8 cellular contexts compared by ENCODE assay signal in the genomic region with DNA sequence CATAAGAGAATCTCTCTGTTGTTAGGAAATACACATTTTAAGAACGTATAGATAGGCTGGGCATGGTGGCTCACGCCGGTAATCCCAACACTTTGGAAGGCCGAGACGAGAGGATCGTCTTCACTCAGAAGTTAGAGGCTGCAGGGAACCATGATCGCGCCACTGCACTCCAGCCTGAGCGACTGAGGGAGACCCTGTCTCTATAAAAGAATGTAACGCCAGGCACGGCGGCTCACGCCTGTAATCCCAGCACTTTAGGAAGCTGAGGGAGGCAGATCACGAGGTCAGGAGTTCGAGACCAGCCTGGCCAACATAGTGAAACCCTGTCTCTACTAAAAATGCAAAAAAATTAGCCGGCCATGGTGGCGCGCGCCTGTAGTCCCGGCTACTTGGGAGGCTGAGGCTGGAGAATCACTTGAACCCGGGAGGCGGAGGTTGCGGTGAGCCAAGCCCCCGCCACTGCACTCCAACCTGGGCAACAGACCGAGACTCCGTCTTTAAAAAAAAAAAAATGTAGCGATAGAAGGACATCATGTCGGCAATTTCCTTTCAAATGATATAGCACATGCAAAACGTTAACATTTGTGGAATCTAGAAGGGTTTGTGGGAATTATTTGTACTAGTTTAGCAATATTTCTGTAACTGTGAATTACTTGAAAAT. TPM values are rescaled to one million over a fixed set of nuclear protein-coding genes. Genes with fewer than 3 reads are reported as not detected.
A peak's percentile ranks its signal among the peaks of the same experiment; 100 is the strongest.
DNase-seq lines count a peak whose midpoint lies in the region; ATAC-seq and TF ChIP-seq lines count a peak whose summit lies in the region.

No MANE protein-coding gene starts in this region.

- peak overlapping the region; percentile 93 for H2AFZ ChIP-seq in PC-9

- peaks cover 42% of the 10 kb centered on the region for H3K36me3 Mint-ChIP-seq in CD8-positive, alpha-beta T cell

- intact Hi-C loops in CD8-positive, alpha-beta T cell (cut with DNase I, micrococcal nuclease): loop anchor here (2.0 to 10.0 kb wide), 6 partner anchors 20 to 1504 kb away; partner anchors contain the start of genes CTNNB1 (in 1 of the 2), SCN11A (in 1 of the 2), WDR48 (in 1 of the 2) and ZNF619 (in 1 of the 2)
- intact Hi-C loops in PC-9 (cut with micrococcal nuclease; ENCODE audit: unreplicated experiment): loop anchor here (5.0 kb wide), 1 partner anchor 741 kb away; the partner anchor contains the start of gene CTNNB1

- peaks cover 51% of the 10 kb centered on the region for H3F3A ChIP-seq in PC-9 (ENCODE audit: insufficient read depth, low read depth)

- peak overlapping the region; percentile 96 for H3K27ac Mint-ChIP-seq in CD8-positive, alpha-beta T cell

- H4K20me1 ChIP-seq in PC-9 (ENCODE audit: insufficient read depth): peaks cover 32% of the 10 kb centered on the region

- no peaks in the 10 kb centered on the region for H3K9me3 ChIP-seq in CD8-positive, alpha-beta T cell (ENCODE audit: low read length)
- H3K9me3 ChIP-seq in PC-9 (ENCODE audit: insufficient read depth, low read depth): no peaks in the 10 kb centered on the region
- no peaks in the 10 kb centered on the region for H3K9me3 ChIP-seq in neutrophil

- peaks cover 52% of the 10 kb centered on the region for H3K79me2 ChIP-seq in PC-9 (ENCODE audit: low read depth)

- POLR2A ChIA-PET in CD8-positive, alpha-beta T cell (lab: Charles Lee): interaction anchor here (0.7 to 2.1 kb wide), 11 partner anchors 9 to 1506 kb away, joined by 3 to 15 read pairs (median 6); partner anchors contain the start of genes CTNNB1, EIF1B, ULK4 and ZNF619
- POLR2A ChIA-PET in PC-9 (lab: Charles Lee; ENCODE audit: unreplicated experiment): interaction anchor here (0.6 to 0.7 kb wide), 5 partner anchors 16 to 1631 kb away, joined by 3 to 9 read pairs (median 4); partner anchors contain the start of gene ZNF620

- peak overlapping the region; percentile 94 for H3K27ac ChIP-seq in CD8-positive, alpha-beta T cell (ENCODE audit: low read depth, low read length)
- peak overlapping the region; percentile 77 for H3K27ac ChIP-seq in PC-9
- H3K27ac ChIP-seq in neutrophil: peak overlapping the region; percentile 81

- no peak for DNase-seq in CD8-positive, alpha-beta T cell
- DNase-seq in PC-9: no peak
- no peak for DNase-seq in epithelial cell of esophagus (ENCODE audit: low read depth)
- DNase-seq in ecto neural progenitor cell (ENCODE audit: low spot score): no peak
- DNase-seq in NCI-H2029 (lab: John Stamatoyannopoulos, UW): no peak
- DNase-seq in NCI-H446 treated with DMSO at 0.1 percent for 48 hours (lab: John Stamatoyannopoulos, UW): no peak

- TF ChIP-seq CTCF in CD8-positive, alpha-beta T cell (IDR thresholded peaks at IDR 0.05): no peak
- TF ChIP-seq CTCF in PC-9 (conservative IDR thresholded peaks at IDR 0.05) (no peak), epithelial cell of esophagus (IDR thresholded peaks at IDR 0.05; ENCODE audit: insufficient read depth, low read depth, low read length, missing control alignments) (no peak), neutrophil (IDR thresholded peaks at IDR 0.05) (no peak)

- H3K36me3 ChIP-seq in CD8-positive, alpha-beta T cell (ENCODE audit: insufficient read depth, low read length): peaks cover 29% of the 10 kb centered on the region
- H3K36me3 ChIP-seq in PC-9 (ENCODE audit: low read depth): peaks cover 35% of the 10 kb centered on the region
- H3K36me3 ChIP-seq in neutrophil: peaks cover 27% of the 10 kb centered on the region

- no peaks in the 10 kb centered on the region for H3K27me3 ChIP-seq in CD8-positive, alpha-beta T cell (ENCODE audit: insufficient read depth, low read length)
- H3K27me3 ChIP-seq in PC-9 (ENCODE audit: insufficient read depth, low read depth) (no peaks in the 10 kb centered on the region), neutrophil (peaks cover 6% of the 10 kb centered on the region)

- peak overlapping the region; percentile 89 for H3K4me3 ChIP-seq in CD8-positive, alpha-beta T cell (ENCODE audit: low read depth, low read length)
- H3K4me3 ChIP-seq in PC-9 (peak overlapping the region; percentile 97), epithelial cell of esophagus (ENCODE audit: low read length) (peak overlapping the region; percentile 99), neutrophil (ENCODE audit: low read depth in 1 of 2, low read length in 1 of 2) (peak overlapping the region; percentile 67 to 91)

- H3K27me3 Mint-ChIP-seq in CD8-positive, alpha-beta T cell (ENCODE audit: low read depth): no peaks in the 10 kb centered on the region

- TSS peak; percentile 79 for BruUV-seq in PC-9 (replicated peaks; lab: Mats Ljungman, UMichigan)

- H3K9me3 Mint-ChIP-seq in CD8-positive, alpha-beta T cell: no peaks in the 10 kb centered on the region

- CTCF ChIA-PET in CD8-positive, alpha-beta T cell (lab: Charles Lee): no interaction called here
- CTCF ChIA-PET in PC-9 (lab: Charles Lee): no interaction called here

- peaks cover 35% of the 10 kb centered on the region for H3K4me1 ChIP-seq in CD8-positive, alpha-beta T cell (ENCODE audit: insufficient read depth, low read length)
- H3K4me1 ChIP-seq in PC-9 (replicated peaks; ENCODE audit: insufficient read depth) (peaks cover 38% of the 10 kb centered on the region), neutrophil (ENCODE audit: control insufficient read depth in 1 of 2, insufficient read depth in 1 of 2, low read depth in 1 of 2, low read length in 1 of 2) (peaks cover 36 to 40% of the 10 kb centered on the region in 2 experiments)

- H3K4me3 Mint-ChIP-seq in CD8-positive, alpha-beta T cell: peak overlapping the region; percentile 91

- H3K9me2 ChIP-seq in PC-9 (ENCODE audit: insufficient read depth): no peaks in the 10 kb centered on the region

- H3K4me1 Mint-ChIP-seq in CD8-positive, alpha-beta T cell (ENCODE audit: low read depth): peaks cover 54% of the 10 kb centered on the region

- ATAC-seq in CD8-positive, alpha-beta T cell: no peak
- ATAC-seq in GM21786 (IDR thresholded peaks at IDR 0.05; ENCODE audit: unreplicated experiment): no peak

- peak overlapping the region; percentile 93 for H3K4me2 ChIP-seq in PC-9

RNA-seq across cellular contexts. Expression of gene RPL14, which starts 0.7 kb away (rescaled TPM):
- total RNA-seq in CD8-positive, alpha-beta T cell: 1,000 to 10,000 TPM; 2,937 to 3,143 TPM
- 1,756 and 2,201 TPM in 2 replicates for total RNA-seq in PC-9 (2021)

RNA-seq across cellular contexts. Expression of gene ZNF619, which starts 20.5 kb away (rescaled TPM):
- total RNA-seq in CD8-positive, alpha-beta T cell: 1 to 10 TPM; 2.2 to 4.1 TPM
- 5.1 and 6.9 TPM in 2 replicates for total RNA-seq in PC-9 (2021)

RNA-seq across cellular contexts. Expression of gene ZNF620, which starts 49.4 kb away (rescaled TPM):
- total RNA-seq in CD8-positive, alpha-beta T cell: 1 to 10 TPM in 1 of 2 experiments, under 1 TPM in 1; 0.84 to 1.9 TPM
- total RNA-seq in PC-9 (2021): 4.1 and 4.7 TPM in 2 replicates
